7 cellular contexts compared by ENCODE assay signal in genomic region chr5:149595105-149595504, GRCh38. TPM values are rescaled to one million over a fixed set of nuclear protein-coding genes. Genes with fewer than 3 reads are reported as not detected.
DNase-seq lines count a peak whose midpoint lies in the region; FAIRE-seq and TF ChIP-seq lines count a peak whose summit lies in the region.
"Not testable (repeated sequence)": the region's sequence is repeated elsewhere in the genome, so short reads cannot be mapped to it uniquely, and the experiment has no call there.

No MANE protein-coding gene starts in this region.

- H3K9me3 ChIP-seq in prostate gland: not testable (repeated sequence)

- H3K27ac ChIP-seq in dorsolateral prefrontal cortex: peak overlapping the region in 46 of 59 donors; percentile 1 to 82 (median 44)
- H3K27ac ChIP-seq in prostate gland: peak overlapping the region; percentile 39 to 60

- H3K36me3 ChIP-seq in prostate gland: not testable (repeated sequence)

- H3K4me1 ChIP-seq in prostate gland (replicated peaks): not testable (repeated sequence)

- peak; percentile 45 for FAIRE-seq in H54 (lab: Jason Lieb, UNC)

- DNase-seq in Daoy (ENCODE audit: low read depth): peak; percentile 44
- DNase-seq in H54 (ENCODE audit: insufficient read length, low spot score); dorsolateral prefrontal cortex; prostate gland (ENCODE audit: low spot score): not testable (repeated sequence)
- DNase-seq in NCI-H226: peak; percentile 70
- peak; percentile 5 for DNase-seq in activated CD8-positive, alpha-beta memory T cell treated with anti-CD3 and anti-CD28 coated beads for 24 hours
- peak; percentile 21 for DNase-seq in kidney glomerular epithelial cell (lab: John Stamatoyannopoulos, UW)

- TF ChIP-seq POLR2A in H54 (IDR thresholded peaks at IDR 0.05; ENCODE audit: low read depth, low read length); prostate gland (IDR thresholded peaks at IDR 0.05): not testable (repeated sequence)

- not testable (repeated sequence) for H3K4me3 ChIP-seq in dorsolateral prefrontal cortex, prostate gland

- not testable (repeated sequence) for TF ChIP-seq CTCF in dorsolateral prefrontal cortex (IDR thresholded peaks at IDR 0.05 in 54 of 56, conservative IDR thresholded peaks at IDR 0.05 in 2 of 56; ENCODE audit: low read depth in 1 of 56, partially characterized antibody in 56 of 56); prostate gland (IDR thresholded peaks at IDR 0.05)

- not testable (repeated sequence) for H3K27me3 ChIP-seq in dorsolateral prefrontal cortex; prostate gland (replicated peaks; ENCODE audit: insufficient read depth)

- 88% methylated on average over 3 of the region's 3 CpGs for WGBS in prostate gland

- intact Hi-C loops in dorsolateral prefrontal cortex (cut with DNase I); prostate gland (cut with DNase I): not testable (repeated sequence)

RNA-seq across cellular contexts. Expression of gene ARHGEF37, which starts 13.8 kb away (rescaled TPM):
- 0.69 and 0.80 TPM in 2 replicates for total RNA-seq in Daoy (2014; rRNA removed; shearing (Covaris generic))
- total RNA-seq in dorsolateral prefrontal cortex (10 to 100 TPM; 12.0 to 71.9 (median 27.0) TPM), prostate gland (10 to 100 TPM; 50.4 to 61.1 TPM)

RNA-seq across cellular contexts. Expression of gene CSNK1A1, which starts 43.9 kb away (rescaled TPM):
- total RNA-seq in Daoy (2014; rRNA removed; shearing (Covaris generic)): 298 and 334 TPM in 2 replicates
- 100 to 1,000 TPM; 164 to 228 (median 189) TPM for total RNA-seq in dorsolateral prefrontal cortex
- total RNA-seq in prostate gland: 100 to 1,000 TPM; 219 to 269 TPM
